ENCODE assay signal across 10 cellular contexts in genomic region chrX:153830632-153831434, GRCh38. TPM values are rescaled to one million over a fixed set of nuclear protein-coding genes. Genes with fewer than 3 reads are reported as not detected.
A peak's percentile ranks its signal among the peaks of the same experiment; 100 is the strongest.
DNase-seq lines count a peak whose midpoint lies in the region; ATAC-seq, FAIRE-seq and TF ChIP-seq lines count a peak whose summit lies in the region.
"Had no signal": no experiment of that assay in that cellular context is flagged by ENCODE, and none has a peak within 500 bp of the region (broad histone marks: within the 10 kb centered on the region; RNA-seq: fewer than 3 reads in every experiment).

No MANE protein-coding gene starts in this region.

- peak overlapping the region; percentile 40 to 69 (median 56) for H3K4me3 ChIP-seq in BLaER1 treated with 17β-estradiol and CSF1 and Interleukin-3, amounts not matched to agents 10 nM and 100 nM
- H3K4me3 ChIP-seq in astrocyte (ENCODE audit: insufficient read depth, low read depth, low read length) = no peak overlapping the region

- H3K36me3 ChIP-seq in BLaER1 treated with 17β-estradiol and CSF1 and Interleukin-3, amounts not matched to agents 10 nM and 100 nM = no peaks in the 10 kb centered on the region
- no peaks in the 10 kb centered on the region for H3K36me3 ChIP-seq in ES-I3 (ENCODE audit: insufficient read depth, low read length)
- H3K36me3 ChIP-seq in astrocyte (ENCODE audit: insufficient read depth, low read length) = no peaks in the 10 kb centered on the region

- H3K4me3 Mint-ChIP-seq in astrocyte (ENCODE audit: unreplicated experiment) (peak overlapping the region; percentile 69), nephron (peak overlapping the region; percentile 70 to 76 (median 75))

- peak overlapping the region in 5 of 11 experiments; percentile 24 to 64 (median 48); a peak in 4 of 22 replicates for H3K9ac ChIP-seq in BLaER1 treated with 17β-estradiol and CSF1 and Interleukin-3, amounts not matched to agents 10 nM and 100 nM
- H3K9ac ChIP-seq in ES-I3 (ENCODE audit: low read depth, low read length) (peak overlapping the region; percentile 63), astrocyte (ENCODE audit: low read length) (no peak overlapping the region)

- no peak for TF ChIP-seq CTCF in astrocyte (IDR thresholded peaks at IDR 0.05; ENCODE audit: insufficient read depth, low read depth, low read length)
- TF ChIP-seq CTCF in nephron (IDR thresholded peaks at IDR 0.05; ENCODE audit: unreplicated experiment in 3 of 3) = no peak
- TF ChIP-seq CTCF in omental fat pad (IDR thresholded peaks at IDR 0.05) = no peak

- peaks cover 5 to 82% (median 40%) of the 10 kb centered on the region in 11 experiments; a peak in 18 of 22 replicates for H3K9me3 ChIP-seq in BLaER1 treated with 17β-estradiol and CSF1 and Interleukin-3, amounts not matched to agents 10 nM and 100 nM (replicated peaks in 1 of 11)
- H3K9me3 ChIP-seq in ES-I3 (ENCODE audit: control insufficient read depth, insufficient read depth, low read length) (no peaks in the 10 kb centered on the region), astrocyte (ENCODE audit: insufficient read depth, low read depth, low read length) (no peaks in the 10 kb centered on the region)

- H3K36me3 Mint-ChIP-seq in astrocyte (ENCODE audit: low read depth, unreplicated experiment) (no peaks in the 10 kb centered on the region), nephron (ENCODE audit: low read depth) (peaks cover 7% of the 10 kb centered on the region)

- peaks cover 0 to 7% (median 5%) of the 10 kb centered on the region in 10 experiments; a peak in 8 of 20 replicates for H3K4me1 ChIP-seq in BLaER1 treated with 17β-estradiol and CSF1 and Interleukin-3, amounts not matched to agents 10 nM and 100 nM
- H3K4me1 ChIP-seq in ES-I3 (ENCODE audit: insufficient read depth, low read length) = peaks cover 17% of the 10 kb centered on the region
- H3K4me1 ChIP-seq in astrocyte (ENCODE audit: insufficient read depth, low read length) = peaks cover 5% of the 10 kb centered on the region

- H3K4me1 Mint-ChIP-seq in astrocyte (ENCODE audit: low read depth, unreplicated experiment) (peaks cover 6% of the 10 kb centered on the region), nephron (no peaks in the 10 kb centered on the region)

- peaks cover 15% of the 10 kb centered on the region for H3K27me3 Mint-ChIP-seq in astrocyte (ENCODE audit: low read depth, unreplicated experiment)
- H3K27me3 Mint-ChIP-seq in nephron (ENCODE audit: low read depth) = peaks cover 53% of the 10 kb centered on the region

- DNase-seq in astrocyte (ENCODE audit: low read depth) (no peak), NCI-H1694 treated with DMSO at 0.1 percent for 48 hours (lab: John Stamatoyannopoulos, UW) (no peak), omental fat pad (ENCODE audit: low spot score) (no peak)
- no peak for DNase-seq in effector CD8-positive, alpha-beta T cell (lab: John Stamatoyannopoulos, UW)
- DNase-seq: Kasumi-1, midbrain had no signal

- no peak overlapping the region; a peak in 1 of 22 replicates for H3K27ac ChIP-seq in BLaER1 treated with 17β-estradiol and CSF1 and Interleukin-3, amounts not matched to agents 10 nM and 100 nM
- H3K27ac ChIP-seq in astrocyte (ENCODE audit: low read depth, low read length) = no peak overlapping the region

- no peak for FAIRE-seq in astrocyte (lab: Jason Lieb, UNC)

- H3K27ac Mint-ChIP-seq in astrocyte (ENCODE audit: unreplicated experiment) (no peak overlapping the region), nephron (no peak overlapping the region)

- no peak overlapping the region for H2AFZ ChIP-seq in astrocyte (ENCODE audit: low read depth, low read length)

- ATAC-seq in GM19467 (IDR thresholded peaks at IDR 0.05; ENCODE audit: unreplicated experiment) (no peak), omental fat pad (ENCODE audit: low FRiP score) (no peak)

- peaks cover 86 to 99% (median 95%) of the 10 kb centered on the region in 11 experiments for H3K27me3 ChIP-seq in BLaER1 treated with 17β-estradiol and CSF1 and Interleukin-3, amounts not matched to agents 10 nM and 100 nM
- H3K27me3 ChIP-seq in astrocyte (ENCODE audit: insufficient read depth, low read length) = peaks cover 3% of the 10 kb centered on the region

- peaks cover 0 to 14% (median 4%) of the 10 kb centered on the region in 11 experiments; a peak in 5 of 22 replicates for H4K20me1 ChIP-seq in BLaER1 treated with 17β-estradiol and CSF1 and Interleukin-3, amounts not matched to agents 10 nM and 100 nM
- no peaks in the 10 kb centered on the region for H4K20me1 ChIP-seq in astrocyte (ENCODE audit: insufficient read depth, low read length)

- no peaks in the 10 kb centered on the region for H3K9me3 Mint-ChIP-seq in astrocyte (ENCODE audit: unreplicated experiment)
- H3K9me3 Mint-ChIP-seq in nephron = peaks cover 25% of the 10 kb centered on the region

- H3K79me2 ChIP-seq in astrocyte (ENCODE audit: insufficient read depth, low read length) = no peaks in the 10 kb centered on the region

- H3K4me2 ChIP-seq in BLaER1 treated with 17β-estradiol and CSF1 and Interleukin-3, amounts not matched to agents 10 nM and 100 nM = peak overlapping the region; percentile 61 to 77 (median 68)
- H3K4me2 ChIP-seq in astrocyte (ENCODE audit: low read length) = no peak overlapping the region

RNA-seq across cellular contexts. Expression of gene PDZD4, which starts 0.5 kb away (rescaled TPM):
- total RNA-seq in astrocyte (9.9 and 13.1 TPM in 2 replicates), omental fat pad (1 to 10 TPM; 1.9 to 2.6 (median 2.2) TPM)

RNA-seq across cellular contexts. Expression of gene SSR4, which starts 36.4 kb away (rescaled TPM):
- total RNA-seq in astrocyte (252 and 299 TPM in 2 replicates), omental fat pad (100 to 1,000 TPM; 126 to 249 (median 179) TPM)

RNA-seq across cellular contexts. Expression of gene IDH3G, which starts 36.7 kb away (rescaled TPM):
- total RNA-seq in astrocyte = 40.0 and 41.9 TPM in 2 replicates
- total RNA-seq in omental fat pad = 100 to 1,000 TPM in 1 of 4 donors, 10 to 100 TPM in 3; 71.9 to 119 (median 89.7) TPM

RNA-seq across cellular contexts. Expression of gene SRPK3, which starts 50.0 kb away (rescaled TPM):
- total RNA-seq in astrocyte = not detected in 2 replicates
- total RNA-seq in omental fat pad = under 1 TPM in 3 of 4 donors, not detected in 1; 0.12 to 0.47 (median 0.19) TPM

RNA-seq across cellular contexts. Expression of gene L1CAM, which starts 55.1 kb away (rescaled TPM):
- 347 and 353 TPM in 2 replicates for total RNA-seq in astrocyte
- 1 to 10 TPM in 3 of 4 donors, under 1 TPM in 1; 0.37 to 2.8 (median 1.6) TPM for total RNA-seq in omental fat pad
